Comparison of ENCODE assay signal across 28 cellular contexts in genomic region chr2:145423809-145424208, GRCh38.
"Had no signal": no experiment of that assay in that cellular context is flagged by ENCODE, and none has a peak within 500 bp of the region (broad histone marks: within the 10 kb centered on the region; RNA-seq: fewer than 3 reads in every experiment).

No MANE protein-coding gene starts in this region.

- FAIRE-seq: endometrium, islet of Langerhans, keratinocyte had no signal

- H3K36me3 ChIP-seq: colonic mucosa, esophagus squamous epithelium, gastrocnemius medialis, heart right ventricle, left lung, lower lobe of right lung had no signal

- H3K4me1 ChIP-seq: colonic mucosa, esophagus squamous epithelium, gastrocnemius medialis, heart right ventricle, left lung, lower lobe of right lung had no signal

- H3K27me3 ChIP-seq: colonic mucosa, gastrocnemius medialis, heart right ventricle, left lung had no signal

- H3K4me3 Mint-ChIP-seq: dendritic cell treated with granulocyte-macrophage colony-stimulating factor and Interleukin-4, amounts not matched to agents 40 ng/mL and 50 ng/mL, for 4 days; effector memory CD8-positive, alpha-beta T cell; endodermal cell; mesothelial cell of epicardium; naive B cell had no signal

- DNase-seq: colonic mucosa; cortex of kidney; effector CD8-positive, alpha-beta T cell; effector memory CD8-positive, alpha-beta T cell; endodermal cell; erythroblast; esophagus squamous epithelium; foreskin fibroblast; foreskin melanocyte; gastrocnemius medialis; glutamatergic neuron; head of caudate nucleus; heart right ventricle; hippocampal formation; left cardiac atrium; left lung; left ventricle myocardium superior; lower lobe of right lung; mesenchymal stem cell; mucosa of descending colon; naive B cell had no signal

- H3K9me3 ChIP-seq: colonic mucosa, gastrocnemius medialis, lower lobe of right lung had no signal

- H3K27ac Mint-ChIP-seq: dendritic cell treated with granulocyte-macrophage colony-stimulating factor and Interleukin-4, amounts not matched to agents 40 ng/mL and 50 ng/mL, for 4 days; effector memory CD8-positive, alpha-beta T cell; endodermal cell; mesothelial cell of epicardium; naive B cell had no signal

- H3K4me3 ChIP-seq: colonic mucosa, esophagus squamous epithelium, gastrocnemius medialis, heart right ventricle, left lung, lower lobe of right lung, mucosa of descending colon had no signal

- ATAC-seq: effector memory CD8-positive, alpha-beta T cell; esophagus mucosa; gastrocnemius medialis; heart right ventricle; left cardiac atrium; left lung; left ventricle myocardium superior; lower lobe of right lung; mucosa of descending colon had no signal

- H3K27ac ChIP-seq: colonic mucosa, epithelial cell of prostate, esophagus squamous epithelium, gastrocnemius medialis, heart right ventricle, left lung, lower lobe of right lung had no signal

- H3K27me3 Mint-ChIP-seq: dendritic cell treated with granulocyte-macrophage colony-stimulating factor and Interleukin-4, amounts not matched to agents 40 ng/mL and 50 ng/mL, for 4 days; naive B cell had no signal

- H3K4me1 Mint-ChIP-seq: endodermal cell, mesothelial cell of epicardium had no signal

- H3K9me3 Mint-ChIP-seq: endodermal cell had no signal
